Comparison of ENCODE assay signal across 22 cellular contexts in the genomic region with DNA sequence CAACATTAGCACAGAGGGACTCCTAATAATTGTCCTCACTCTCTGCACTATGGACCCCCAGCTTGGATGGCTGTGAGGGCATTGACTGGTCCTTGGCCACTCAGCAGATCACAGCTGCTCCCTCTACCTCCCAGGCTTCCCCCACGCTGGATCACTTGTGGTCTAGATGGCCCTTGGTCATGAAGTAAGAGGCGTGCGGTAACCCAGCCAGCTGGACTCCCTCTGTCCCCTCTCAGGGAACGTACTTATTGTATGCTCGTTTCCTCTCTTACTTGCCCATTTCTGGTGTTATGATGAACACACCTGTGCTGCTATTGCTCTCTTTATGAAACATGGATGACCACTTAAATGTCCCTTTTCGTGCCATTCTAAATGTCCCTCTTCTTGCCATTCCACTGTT. TPM values are rescaled to one million over a fixed set of nuclear protein-coding genes. Genes with fewer than 3 reads are reported as not detected.
A peak's percentile ranks its signal among the peaks of the same experiment; 100 is the strongest.
DNase-seq lines count a peak whose midpoint lies in the region; ATAC-seq, FAIRE-seq and TF ChIP-seq lines count a peak whose summit lies in the region.
"Had no signal": no experiment of that assay in that cellular context is flagged by ENCODE, and none has a peak within 500 bp of the region (broad histone marks: within the 10 kb centered on the region; RNA-seq: fewer than 3 reads in every experiment).

No MANE protein-coding gene starts in this region.

- no peaks in the 10 kb centered on the region for H3K79me2 ChIP-seq in H1 (ENCODE audit: control insufficient read depth in 1 of 2, insufficient read depth in 2 of 2, low read length in 2 of 2)

- H3K18ac ChIP-seq in H1 (ENCODE audit: extremely low read depth, low read length) (no peak overlapping the region; the same call in 1 of the 2 replicates), neuronal stem cell (ENCODE audit: low read length) (peak overlapping the region; percentile 63)

- peak overlapping the region; percentile 43; the same call in 1 of the 2 replicates for H2BK12ac ChIP-seq in H1 (ENCODE audit: low read depth, low read length)
- H2BK12ac ChIP-seq in neuronal stem cell (ENCODE audit: low read length) = no peak overlapping the region

- POLR2A ChIA-PET in H1 (lab: Charles Lee; ENCODE audit: partially characterized antibody) = no interaction called here
- POLR2A ChIA-PET in MCF 10A (lab: Yijun Ruan, JAX) = interaction anchor here (0.6 kb wide), 1 partner anchor 97 kb away, joined by 3 read pairs; no protein-coding TSS in a partner anchor

- no peaks in the 10 kb centered on the region; the same call in 1 of the 2 replicates for H3K23me2 ChIP-seq in H1 (ENCODE audit: low read depth, low read length)

- no peak overlapping the region for H3K27ac Mint-ChIP-seq in MCF 10A (ENCODE audit: low read depth, unreplicated experiment)
- H3K27ac Mint-ChIP-seq in activated T-helper 1 cell treated with anti-CD3 and anti-CD28 coated beads, Interleukin-12 subunit alpha, Interleukin-12 subunit beta, Interleukin-2, Interleukin-4 antibody, amounts not matched to agents 30 ng/mL and 10 ng/mL and 1 ng/mL, durations not matched to agents 14 hours and 24 hours and 36 hours = no peak overlapping the region
- H3K27ac Mint-ChIP-seq: CD4-positive, alpha-beta T cell had no signal

- TF ChIP-seq POLR2A in H1 (IDR thresholded peaks at IDR 0.05; ENCODE audit: control extremely low read depth in 1 of 2, low read depth in 2 of 2, low read length in 2 of 2) = no peak

- H2BK120ac ChIP-seq in H1 (replicated peaks; ENCODE audit: low read depth, low read length) (no peak overlapping the region), neuronal stem cell (ENCODE audit: low read depth, low read length) (no peak overlapping the region)

- no peak overlapping the region for H3K9ac ChIP-seq in H1 (replicated peaks in 1 of 4; ENCODE audit: extremely low read depth in 1 of 4, low read depth in 3 of 4, low read length in 3 of 4)
- no peak overlapping the region for H3K9ac ChIP-seq in neuronal stem cell (ENCODE audit: low read depth, low read length, poor library complexity)
- H3K9ac ChIP-seq: GM23248 had no signal

- H3K14ac ChIP-seq in H1 (ENCODE audit: insufficient read length) (no peak overlapping the region), neuronal stem cell (ENCODE audit: low read length) (no peak overlapping the region)

- 90% methylated on average over 6 of the region's 6 CpGs; no CpG with 5 or more reads in 1 of the 2 experiments for WGBS in H1 (ENCODE audit: extremely low coverage in 1 of 2, insufficient coverage in 1 of 2, insufficient read length in 1 of 2, insufficient replicate concordance in 2 of 2, low coverage in 1 of 2, low lambda C conversion rate in 2 of 2, missing lambda C conversion rate in 1 of 2), 2 experiments
- WGBS in neuronal stem cell (ENCODE audit: extremely low coverage in 2 of 2, insufficient read length in 2 of 2, insufficient replicate concordance in 1 of 2), 2 donors = no CpG with 5 or more reads among the region's 6 CpGs

- no peak for FAIRE-seq in H1 (lab: Jason Lieb, UNC)
- FAIRE-seq: A549, GM12892, GM18507, H54 had no signal

- H3K4me3 Mint-ChIP-seq in MCF 10A (ENCODE audit: unreplicated experiment) = no peak overlapping the region
- H3K4me3 Mint-ChIP-seq in activated T-helper 1 cell treated with anti-CD3 and anti-CD28 coated beads, Interleukin-12 subunit alpha, Interleukin-12 subunit beta, Interleukin-2, Interleukin-4 antibody, amounts not matched to agents 30 ng/mL and 10 ng/mL and 1 ng/mL, durations not matched to agents 14 hours and 24 hours and 36 hours = no peak overlapping the region
- H3K4me3 Mint-ChIP-seq: CD4-positive, alpha-beta T cell had no signal

- intact Hi-C loops in Right ventricle myocardium inferior (cut with DNase I) = no loop called here
- intact Hi-C loops in left ventricle myocardium inferior (cut with micrococcal nuclease) = no loop called here
- intact Hi-C loops in MCF 10A (cut with micrococcal nuclease) = loop anchor here (10.0 kb wide), 1 partner anchor 63 kb away; no protein-coding TSS in a partner anchor
- intact Hi-C loops in activated T-helper 1 cell treated with anti-CD3 and anti-CD28 coated beads, Interleukin-12 subunit alpha, Interleukin-12 subunit beta, Interleukin-2, Interleukin-4 antibody, amounts not matched to agents 30 ng/mL and 10 ng/mL and 1 ng/mL, durations not matched to agents 14 hours and 24 hours and 36 hours (cut with micrococcal nuclease) = no loop called here

- CTCF ChIA-PET in H1 (lab: Charles Lee; ENCODE audit: partially characterized antibody) (interaction anchor here (1.1 to 1.5 kb wide), 2 partner anchors 18 to 133 kb away, joined by 3 to 4 read pairs; no protein-coding TSS in a partner anchor), MCF 10A (lab: Yijun Ruan, JAX) (interaction anchor here (1.3 kb wide), 1 partner anchor 9 kb away, joined by 5 read pairs; no protein-coding TSS in a partner anchor)

- H3K79me1 ChIP-seq in H1 (ENCODE audit: low read depth, low read length) = no peaks in the 10 kb centered on the region; the same call in 1 of the 2 replicates
- no peaks in the 10 kb centered on the region for H3K79me1 ChIP-seq in neuronal stem cell (ENCODE audit: low read depth, low read length)

- H3K9me3 ChIP-seq in left ventricle myocardium inferior (replicated peaks) (no peaks in the 10 kb centered on the region), H1 (ENCODE audit: insufficient read depth in 2 of 2, low read depth in 1 of 2, low read length in 1 of 2) (peaks cover 0 to 2% of the 10 kb centered on the region in 2 experiments; a peak in 1 of 4 replicates), neuronal stem cell (replicated peaks in 1 of 2; ENCODE audit: control insufficient read depth in 2 of 2, insufficient read depth in 1 of 2, low read depth in 1 of 2, low read length in 2 of 2) (no peaks in the 10 kb centered on the region)
- H3K9me3 ChIP-seq: A549 had no signal

- no peaks in the 10 kb centered on the region for H3K9me3 Mint-ChIP-seq in MCF 10A (ENCODE audit: unreplicated experiment)
- no peaks in the 10 kb centered on the region for H3K9me3 Mint-ChIP-seq in activated T-helper 1 cell treated with anti-CD3 and anti-CD28 coated beads, Interleukin-12 subunit alpha, Interleukin-12 subunit beta, Interleukin-2, Interleukin-4 antibody, amounts not matched to agents 30 ng/mL and 10 ng/mL and 1 ng/mL, durations not matched to agents 14 hours and 24 hours and 36 hours
- H3K9me3 Mint-ChIP-seq: CD4-positive, alpha-beta T cell had no signal

- peaks cover 6% of the 10 kb centered on the region for H3K4me1 ChIP-seq in left ventricle myocardium inferior
- peaks cover 1 to 11% (median 7%) of the 10 kb centered on the region in 4 experiments for H3K4me1 ChIP-seq in H1 (replicated peaks in 1 of 4; ENCODE audit: control insufficient read depth in 3 of 4, insufficient read depth in 4 of 4, low read length in 3 of 4)
- peaks cover 0 to 13% of the 10 kb centered on the region in 2 donors for H3K4me1 ChIP-seq in neuronal stem cell (ENCODE audit: control insufficient read depth in 2 of 2, insufficient read depth in 1 of 2, low read depth in 1 of 2, low read length in 2 of 2)
- H3K4me1 ChIP-seq: A549 had no signal

- no peak overlapping the region for H2AFZ ChIP-seq in H1 (ENCODE audit: low read length)
- H2AFZ ChIP-seq in neuronal stem cell (ENCODE audit: low read length) = no peak overlapping the region
- H2AFZ ChIP-seq: GM23248 had no signal

- H3K36me3 ChIP-seq in left ventricle myocardium inferior (no peaks in the 10 kb centered on the region), H1 (ENCODE audit: control insufficient read depth in 2 of 4, insufficient read depth in 4 of 4, low read length in 3 of 4) (no peaks in the 10 kb centered on the region), neuronal stem cell (replicated peaks in 1 of 2; ENCODE audit: control insufficient read depth in 2 of 2, insufficient read depth in 2 of 2, low read length in 2 of 2) (no peaks in the 10 kb centered on the region)

- H3K27me3 Mint-ChIP-seq in MCF 10A (ENCODE audit: insufficient read depth, unreplicated experiment) = peaks cover 14% of the 10 kb centered on the region
- H3K27me3 Mint-ChIP-seq in activated T-helper 1 cell treated with anti-CD3 and anti-CD28 coated beads, Interleukin-12 subunit alpha, Interleukin-12 subunit beta, Interleukin-2, Interleukin-4 antibody, amounts not matched to agents 30 ng/mL and 10 ng/mL and 1 ng/mL, durations not matched to agents 14 hours and 24 hours and 36 hours (ENCODE audit: insufficient read depth) = no peaks in the 10 kb centered on the region
- H3K27me3 Mint-ChIP-seq: CD4-positive, alpha-beta T cell had no signal

- no peak overlapping the region for H3K56ac ChIP-seq in H1 (replicated peaks; ENCODE audit: insufficient read length, low read depth, low read length)

- H3K23ac ChIP-seq in H1 (ENCODE audit: insufficient read length) (no peak overlapping the region), neuronal stem cell (ENCODE audit: low read depth, low read length, poor library complexity) (no peak overlapping the region)

- H3K27me3 ChIP-seq in left ventricle myocardium inferior (ENCODE audit: low read depth) (no peaks in the 10 kb centered on the region), H1 (replicated peaks in 1 of 4; ENCODE audit: control insufficient read depth in 3 of 4, extremely low read depth in 1 of 4, insufficient read depth in 3 of 4, low read length in 3 of 4) (no peaks in the 10 kb centered on the region; a peak in 1 of 7 replicates), neuronal stem cell (ENCODE audit: control insufficient read depth in 3 of 3, insufficient read depth in 3 of 3, low read depth in 1 of 3, low read length in 3 of 3) (peaks cover 0 to 12% (median 0%) of the 10 kb centered on the region in 3 experiments)

- no peak overlapping the region for H4K5ac ChIP-seq in H1 (ENCODE audit: insufficient read length, low read depth, low read length)

- no TSS peak for BruUV-seq in MCF 10A (replicated peaks; lab: Mats Ljungman, UMichigan)

- no peaks in the 10 kb centered on the region for H3K36me3 Mint-ChIP-seq in MCF 10A (ENCODE audit: insufficient read depth, unreplicated experiment)
- H3K36me3 Mint-ChIP-seq in activated T-helper 1 cell treated with anti-CD3 and anti-CD28 coated beads, Interleukin-12 subunit alpha, Interleukin-12 subunit beta, Interleukin-2, Interleukin-4 antibody, amounts not matched to agents 30 ng/mL and 10 ng/mL and 1 ng/mL, durations not matched to agents 14 hours and 24 hours and 36 hours (ENCODE audit: low read depth) = no peaks in the 10 kb centered on the region

- peak overlapping the region; percentile 62 for H2BK20ac ChIP-seq in H1 (ENCODE audit: low read length)

- no peaks in the 10 kb centered on the region for H4K20me1 ChIP-seq in H1 (replicated peaks in 1 of 2; ENCODE audit: control insufficient read depth in 1 of 2, insufficient read depth in 2 of 2, low read length in 2 of 2)

- no peaks in the 10 kb centered on the region for H3K4me1 Mint-ChIP-seq in MCF 10A (ENCODE audit: insufficient read depth, unreplicated experiment)
- no peaks in the 10 kb centered on the region for H3K4me1 Mint-ChIP-seq in activated T-helper 1 cell treated with anti-CD3 and anti-CD28 coated beads, Interleukin-12 subunit alpha, Interleukin-12 subunit beta, Interleukin-2, Interleukin-4 antibody, amounts not matched to agents 30 ng/mL and 10 ng/mL and 1 ng/mL, durations not matched to agents 14 hours and 24 hours and 36 hours (ENCODE audit: low read depth)

- H2BK15ac ChIP-seq in H1 (ENCODE audit: low read length) = no peak overlapping the region
- no peak overlapping the region for H2BK15ac ChIP-seq in neuronal stem cell (ENCODE audit: low read length)

- ATAC-seq in Right ventricle myocardium inferior = peak; percentile 18

- DNase-seq in Right ventricle myocardium inferior (ENCODE audit: missing footprints) (no peak), left ventricle myocardium inferior (no peak), H1 (ENCODE audit: low read depth in 1 of 2, low spot score in 2 of 2) (no peak), neuronal stem cell (ENCODE audit: low spot score) (no peak), NCI-H446 (lab: John Stamatoyannopoulos, UW) (no peak), MCF 10A (ENCODE audit: unreplicated experiment) (no peak)
- DNase-seq in activated T-helper 1 cell treated with anti-CD3 and anti-CD28 coated beads, Interleukin-12 subunit alpha, Interleukin-12 subunit beta, Interleukin-2, Interleukin-4 antibody, amounts not matched to agents 30 ng/mL and 10 ng/mL and 1 ng/mL, durations not matched to agents 14 hours and 24 hours and 36 hours (ENCODE audit: low spot score) = no peak
- DNase-seq: AML-193; CD4-positive, alpha-beta T cell; DMS153; DMS79; GDM1; HCEC 1CT had no signal

- TF ChIP-seq EP300 in H1 (IDR thresholded peaks at IDR 0.05; ENCODE audit: borderline replicate concordance in 1 of 2, low read depth in 2 of 2, low read length in 2 of 2) = no peak

- TF ChIP-seq RAD21 in H1 (IDR thresholded peaks at IDR 0.05 in 1 of 2, conservative IDR thresholded peaks at IDR 0.05 in 1 of 2; ENCODE audit: low read depth in 2 of 2, low read length in 2 of 2) = no peak

- TF ChIP-seq CTCF in left ventricle myocardium inferior (IDR thresholded peaks at IDR 0.05; ENCODE audit: borderline replicate concordance) (no peak), H1 (IDR thresholded peaks at IDR 0.05; ENCODE audit: control extremely low read depth in 1 of 3, insufficient read depth in 1 of 3, low read depth in 1 of 3, low read length in 3 of 3) (no peak), MCF 10A (IDR thresholded peaks at IDR 0.05; ENCODE audit: unreplicated experiment) (no peak)

- H3K4ac ChIP-seq in H1 (replicated peaks; ENCODE audit: insufficient read length, low read depth, low read length) (no peak overlapping the region), neuronal stem cell (ENCODE audit: low read length) (no peak overlapping the region)

- peak overlapping the region; percentile 26; the same call in 1 of the 2 replicates for H2BK5ac ChIP-seq in H1 (ENCODE audit: low read depth, low read length)
- no peak overlapping the region for H2BK5ac ChIP-seq in neuronal stem cell (ENCODE audit: low read length)

- H4K8ac ChIP-seq in H1 (ENCODE audit: extremely low read depth, insufficient read depth, low read length) = no peak overlapping the region
- H4K8ac ChIP-seq in neuronal stem cell (ENCODE audit: low read depth, low read length) = no peak overlapping the region

- H3K4me2 ChIP-seq in H1 (ENCODE audit: insufficient read depth in 1 of 2, low read depth in 2 of 2, low read length in 2 of 2) (no peak overlapping the region), neuronal stem cell (ENCODE audit: insufficient read depth, low read length, poor library complexity, severe bottlenecking) (no peak overlapping the region)
- H3K4me2 ChIP-seq: A549 had no signal

- H3K27ac ChIP-seq in left ventricle myocardium inferior (replicated peaks) (no peak overlapping the region), H1 (ENCODE audit: low read depth, low read length) (no peak overlapping the region; the same call in 1 of the 2 replicates), neuronal stem cell (replicated peaks; ENCODE audit: low read length) (no peak overlapping the region)
- H3K27ac ChIP-seq: 22Rv1, A549, C4-2B, GM23248, HL-60 had no signal

- H2AK5ac ChIP-seq in H1 (ENCODE audit: low read depth, low read length) = peak overlapping the region; percentile 28; the same call in 1 of the 2 replicates
- no peak overlapping the region for H2AK5ac ChIP-seq in neuronal stem cell (ENCODE audit: low read depth, low read length)

- H4K91ac ChIP-seq in H1 (replicated peaks; ENCODE audit: insufficient read length, low read length) = peak overlapping the region; percentile 72
- H4K91ac ChIP-seq in neuronal stem cell (ENCODE audit: low read depth, low read length, poor library complexity) = no peak overlapping the region

- H3K4me3 ChIP-seq in left ventricle myocardium inferior (no peak overlapping the region), H1 (ENCODE audit: extremely low read depth in 1 of 4, insufficient read depth in 2 of 4, low read depth in 3 of 4, low read length in 4 of 4) (no peak overlapping the region), neuronal stem cell (ENCODE audit: low read length in 2 of 2) (no peak overlapping the region)
- H3K4me3 ChIP-seq: A549, GM23248 had no signal

RNA-seq across cellular contexts. Expression of gene ADAMTS14, which starts 19.3 kb away (rescaled TPM):
- total RNA-seq in Right ventricle myocardium inferior (0.43 TPM), left ventricle myocardium inferior (0.47 TPM), MCF 10A (2022) (0.25 TPM in 1 of 2 replicates, not detected in the other)
- 2.3 TPM in 2 replicates for total RNA-seq in H1 (2021; fragmentation: NEBNext Ultra II Directional; extraction: Animal tissue kit (Norgen Biotek cat#: 25700))
- 2.0 and 3.2 TPM in 2 replicates for polyA plus RNA-seq in H1 (2011; rRNA removed)
- polyA plus RNA-seq in H1 (2011; cell fraction: cytosol; rRNA removed) = 2.9 TPM
- polyA plus RNA-seq in H1 (2011; cell fraction: nucleus; rRNA removed) = 14.8 TPM
- 1.5 to 2.4 TPM (median 2.2 TPM) in 4 replicates for polyA plus RNA-seq in H1 (2012, experiment 1 of 2)
- polyA plus RNA-seq in H1 (2012, experiment 2 of 2) = 0.80 TPM
- 1.9 TPM for polyA plus RNA-seq in H1 (2013, experiment 1 of 2)
- polyA plus RNA-seq in H1 (2013, experiment 2 of 2) = 1.6 TPM
- polyA minus RNA-seq in H1 (2011; rRNA and poly(A)+ RNA removed) = 1.1 TPM in 2 replicates
- polyA minus RNA-seq in H1 (2011; cell fraction: cytosol; rRNA and poly(A)+ RNA removed) = 1.7 TPM
- 3.4 TPM for polyA minus RNA-seq in H1 (2011; cell fraction: nucleus; rRNA and poly(A)+ RNA removed)
- polyA plus RNA-seq in neuronal stem cell (2013, experiment 1 of 2) = 0.21 TPM
- 0.19 TPM for polyA plus RNA-seq in neuronal stem cell (2013, experiment 2 of 2)
- 0.21 and 0.37 TPM in 2 replicates for total RNA-seq in activated T-helper 1 cell treated with anti-CD3 and anti-CD28 coated beads, Interleukin-12 subunit alpha, Interleukin-12 subunit beta, Interleukin-2, Interleukin-4 antibody, amounts not matched to agents 30 ng/mL and 10 ng/mL and 1 ng/mL, durations not matched to agents 14 hours and 24 hours and 36 hours
- total RNA-seq: CD4-positive, alpha-beta T cell; HT1080 had no signal
